1 cellular context compared by ENCODE assay signal in genomic region chr12:53399896-53400295, GRCh38.
TF ChIP-seq lines count a peak whose summit lies in the region.

No MANE protein-coding gene starts in this region.

TF ChIP-seq in K562, 482 proteins besides CTCF, POLR2A, EP300 and RAD21:
- TF ChIP-seq CEBPB (tag; IDR thresholded peaks at IDR 0.05), result peak; percentile 56; the same call in 1 of the 2 replicates
- TF ChIP-seq ZNF354B (CRISPR knock-in tag; IDR thresholded peaks at IDR 0.05), result no peak
